ENCODE assay signal across 22 cellular contexts in genomic region chr17:77679589-77679988, GRCh38.
DNase-seq lines count a peak whose midpoint lies in the region; TF ChIP-seq lines count a peak whose summit lies in the region.
"Had no signal": no experiment of that assay in that cellular context is flagged by ENCODE, and none has a peak within 500 bp of the region (broad histone marks: within the 10 kb centered on the region; RNA-seq: fewer than 3 reads in every experiment).

No MANE protein-coding gene starts in this region.

- H3K27ac ChIP-seq in left ventricle myocardium inferior (replicated peaks) (peak overlapping the region; percentile 75), sigmoid colon (no peak overlapping the region)
- H3K27ac ChIP-seq: 22Rv1, BLaER1 had no signal

- H3K36me3 ChIP-seq in left ventricle myocardium inferior = no peaks in the 10 kb centered on the region
- no peaks in the 10 kb centered on the region for H3K36me3 ChIP-seq in sigmoid colon
- H3K36me3 ChIP-seq: BLaER1 had no signal

- H3K4me1 ChIP-seq in left ventricle myocardium inferior (peaks cover 69% of the 10 kb centered on the region), sigmoid colon (peaks cover 0 to 32% (median 23%) of the 10 kb centered on the region in 4 donors)
- H3K4me1 ChIP-seq: BLaER1, Caco-2 had no signal

- DNase-seq in DMS79 treated with DMSO at 0.1 percent for 48 hours (lab: John Stamatoyannopoulos, UW) (peak; percentile 33), DMS79 (lab: John Stamatoyannopoulos, UW) (no peak), cerebellum (ENCODE audit: low spot score) (peak; percentile 43), left ventricle myocardium inferior (no peak), sigmoid colon (peak; percentile 13), HPDE6-E6E7 (ENCODE audit: extremely low spot score) (no peak), CD1c-positive myeloid dendritic cell (ENCODE audit: extremely low spot score) (no peak), middle frontal gyrus (ENCODE audit: extremely low spot score, low spot score) (no peak)
- DNase-seq: ACHN; CD4-positive, alpha-beta memory T cell; DMS 273 treated with DMSO at 0.1 percent for 48 hours; NCI-H1105; NCI-H146; NCI-H2029; NCI-H526; PC-3; RPMI8226; SIG-M5; SK-N-SH had no signal

- no peak for TF ChIP-seq POLR2A in sigmoid colon (IDR thresholded peaks at IDR 0.05)

- H3K4me3 ChIP-seq in left ventricle myocardium inferior = no peak overlapping the region
- no peak overlapping the region for H3K4me3 ChIP-seq in sigmoid colon
- H3K4me3 ChIP-seq: BLaER1 had no signal

- H3K9me3 ChIP-seq in left ventricle myocardium inferior (replicated peaks) (no peaks in the 10 kb centered on the region), sigmoid colon (no peaks in the 10 kb centered on the region)
- H3K9me3 ChIP-seq: BLaER1, Caco-2, SK-N-SH had no signal

- no peak for TF ChIP-seq CTCF in left ventricle myocardium inferior (IDR thresholded peaks at IDR 0.05; ENCODE audit: borderline replicate concordance)
- TF ChIP-seq CTCF in sigmoid colon (IDR thresholded peaks at IDR 0.05) = no peak

- TF ChIP-seq EP300 in sigmoid colon (IDR thresholded peaks at IDR 0.05) = no peak

- intact Hi-C loops in left ventricle myocardium inferior (cut with micrococcal nuclease) = no loop called here
- intact Hi-C loops in sigmoid colon (cut with DNase I) = no loop called here

- H3K27me3 ChIP-seq in left ventricle myocardium inferior (ENCODE audit: low read depth) = peaks cover 3% of the 10 kb centered on the region
- H3K27me3 ChIP-seq in sigmoid colon = no peaks in the 10 kb centered on the region
- H3K27me3 ChIP-seq: BLaER1 had no signal

- whole genome bisulfite sequencing in sigmoid colon, 2 donors = 80 to 87% methylated on average over 9 of the region's 9 CpGs

Comparison
In these comparisons a context has a peak if more than half of its experiments do, and no peak if none do; other contexts are left out.
1. DNase-seq: peak in DMS79 treated with DMSO at 0.1 percent for 48 hours (single experiment), cerebellum (single experiment) and sigmoid colon (single experiment); none in DMS79 (single experiment), left ventricle myocardium inferior (single experiment), HPDE6-E6E7 (single experiment), CD1c-positive myeloid dendritic cell (single experiment) and middle frontal gyrus (single experiment).